In genomic region chr10:113303747-113304146, GRCh38 we compare ENCODE assay signal across 22 cellular contexts.
DNase-seq lines count a peak whose midpoint lies in the region; ATAC-seq and TF ChIP-seq lines count a peak whose summit lies in the region.
"Had no signal": no experiment of that assay in that cellular context is flagged by ENCODE, and none has a peak within 500 bp of the region (broad histone marks: within the 10 kb centered on the region; RNA-seq: fewer than 3 reads in every experiment).

No MANE protein-coding gene starts in this region.

- in situ Hi-C loops in SK-MEL-5 (cut with HindIII; ENCODE audit: low pct_unique_long_range_greater_than_20kb, low sequenced_read_pairs): no loop called here

- TF ChIP-seq CTCF in fibroblast of mammary gland (conservative IDR thresholded peaks at IDR 0.05; ENCODE audit: control insufficient read depth, insufficient read depth, low read depth, low read length): no peak

- ATAC-seq in HG02763 (IDR thresholded peaks at IDR 0.05; ENCODE audit: unreplicated experiment) (no peak), GM19452 (IDR thresholded peaks at IDR 0.05; ENCODE audit: unreplicated experiment) (no peak)

- H3K4me3 ChIP-seq in fibroblast of mammary gland (ENCODE audit: control insufficient read depth, low read depth, low read length) (no peak overlapping the region), skeletal muscle cell (ENCODE audit: low read depth, low read length) (no peak overlapping the region)
- H3K4me3 ChIP-seq: BLaER1 treated with 17β-estradiol and CSF1 and Interleukin-3, amounts not matched to agents 10 nM and 100 nM; left ventricle myocardium inferior; right atrium auricular region; tibial artery had no signal

- peak; percentile 13 for DNase-seq in NCI-H2107 treated with DMSO at 0.1 percent for 48 hours (lab: John Stamatoyannopoulos, UW; ENCODE audit: unreplicated experiment)
- DNase-seq in NCI-H2107 (lab: John Stamatoyannopoulos, UW): no peak
- peak; percentile 82 for DNase-seq in SK-MEL-5 (ENCODE audit: low read depth, low spot score)
- DNase-seq in fibroblast of mammary gland (ENCODE audit: low read depth): peak; percentile 39
- DNase-seq in skeletal muscle cell (ENCODE audit: low read depth): peak; percentile 4
- no peak for DNase-seq in activated CD8-positive, alpha-beta memory T cell treated with anti-CD3 and anti-CD28 coated beads for 24 hours
- DNase-seq: 8988T; activated CD4-positive, alpha-beta T cell treated with anti-CD3 and anti-CD28 coated beads for 4 hours; activated gamma-delta T cell treated with Interleukin-2 at 50 U/mL for 16 hours; DMS153; HCEC 1CT; Karpas-422; left ventricle myocardium inferior; NCI-H1436; nucleus accumbens; RPMI8226; stimulated activated naive CD4-positive, alpha-beta T cell; tibial artery had no signal

Comparison
In these comparisons a context has a peak if more than half of its experiments do, and no peak if none do; other contexts are left out.
1. DNase-seq: peak in NCI-H2107 treated with DMSO at 0.1 percent for 48 hours (single experiment), SK-MEL-5 (single experiment), fibroblast of mammary gland (single experiment) and skeletal muscle cell (single experiment); none in NCI-H2107 (single experiment) and activated CD8-positive, alpha-beta memory T cell treated with anti-CD3 and anti-CD28 coated beads for 24 hours (single experiment).